8 cellular contexts compared by ENCODE assay signal in the genomic region with DNA sequence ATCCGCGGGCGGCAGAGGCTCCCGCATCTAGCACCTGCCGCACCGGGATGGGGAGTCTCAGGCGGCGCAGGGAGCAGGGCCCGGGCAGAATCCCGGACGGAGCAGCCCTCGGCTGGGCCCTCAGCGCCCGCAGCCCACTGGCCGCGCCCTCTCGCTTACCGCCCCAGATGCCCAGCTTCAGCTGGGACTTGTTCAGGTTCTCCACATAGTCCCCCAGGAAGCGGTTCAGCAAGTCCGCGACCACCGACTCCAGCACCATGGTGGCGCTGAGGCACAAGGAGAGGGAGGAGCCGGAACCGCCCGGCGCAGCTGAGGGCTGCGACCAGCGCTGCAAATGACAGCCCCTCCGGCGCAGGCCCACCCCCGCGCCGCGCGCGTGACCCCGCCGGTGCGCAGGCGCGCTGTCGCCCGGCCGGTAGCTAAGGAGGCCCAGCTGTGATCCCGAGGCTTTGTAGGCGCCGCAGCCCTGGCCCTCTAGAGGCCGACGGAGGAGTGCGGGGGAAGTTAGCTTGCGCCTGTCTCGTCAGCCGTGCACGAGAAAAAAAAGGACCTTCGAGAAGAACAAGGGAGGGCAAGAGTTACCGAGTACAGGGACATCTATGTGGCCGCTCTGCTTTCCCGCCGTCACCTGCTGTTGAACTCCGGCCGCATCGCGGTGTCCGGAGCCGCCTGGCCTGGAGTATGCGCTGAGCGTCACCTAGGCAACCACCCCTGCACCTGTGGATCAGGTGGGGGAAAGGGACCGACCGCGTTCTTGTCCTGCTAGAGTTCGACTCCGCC. TPM values are rescaled to one million over a fixed set of nuclear protein-coding genes. Genes with fewer than 3 reads are reported as not detected.
A peak's percentile ranks its signal among the peaks of the same experiment; 100 is the strongest.
DNase-seq lines count a peak whose midpoint lies in the region; ATAC-seq and TF ChIP-seq lines count a peak whose summit lies in the region.

A gene with protein sequence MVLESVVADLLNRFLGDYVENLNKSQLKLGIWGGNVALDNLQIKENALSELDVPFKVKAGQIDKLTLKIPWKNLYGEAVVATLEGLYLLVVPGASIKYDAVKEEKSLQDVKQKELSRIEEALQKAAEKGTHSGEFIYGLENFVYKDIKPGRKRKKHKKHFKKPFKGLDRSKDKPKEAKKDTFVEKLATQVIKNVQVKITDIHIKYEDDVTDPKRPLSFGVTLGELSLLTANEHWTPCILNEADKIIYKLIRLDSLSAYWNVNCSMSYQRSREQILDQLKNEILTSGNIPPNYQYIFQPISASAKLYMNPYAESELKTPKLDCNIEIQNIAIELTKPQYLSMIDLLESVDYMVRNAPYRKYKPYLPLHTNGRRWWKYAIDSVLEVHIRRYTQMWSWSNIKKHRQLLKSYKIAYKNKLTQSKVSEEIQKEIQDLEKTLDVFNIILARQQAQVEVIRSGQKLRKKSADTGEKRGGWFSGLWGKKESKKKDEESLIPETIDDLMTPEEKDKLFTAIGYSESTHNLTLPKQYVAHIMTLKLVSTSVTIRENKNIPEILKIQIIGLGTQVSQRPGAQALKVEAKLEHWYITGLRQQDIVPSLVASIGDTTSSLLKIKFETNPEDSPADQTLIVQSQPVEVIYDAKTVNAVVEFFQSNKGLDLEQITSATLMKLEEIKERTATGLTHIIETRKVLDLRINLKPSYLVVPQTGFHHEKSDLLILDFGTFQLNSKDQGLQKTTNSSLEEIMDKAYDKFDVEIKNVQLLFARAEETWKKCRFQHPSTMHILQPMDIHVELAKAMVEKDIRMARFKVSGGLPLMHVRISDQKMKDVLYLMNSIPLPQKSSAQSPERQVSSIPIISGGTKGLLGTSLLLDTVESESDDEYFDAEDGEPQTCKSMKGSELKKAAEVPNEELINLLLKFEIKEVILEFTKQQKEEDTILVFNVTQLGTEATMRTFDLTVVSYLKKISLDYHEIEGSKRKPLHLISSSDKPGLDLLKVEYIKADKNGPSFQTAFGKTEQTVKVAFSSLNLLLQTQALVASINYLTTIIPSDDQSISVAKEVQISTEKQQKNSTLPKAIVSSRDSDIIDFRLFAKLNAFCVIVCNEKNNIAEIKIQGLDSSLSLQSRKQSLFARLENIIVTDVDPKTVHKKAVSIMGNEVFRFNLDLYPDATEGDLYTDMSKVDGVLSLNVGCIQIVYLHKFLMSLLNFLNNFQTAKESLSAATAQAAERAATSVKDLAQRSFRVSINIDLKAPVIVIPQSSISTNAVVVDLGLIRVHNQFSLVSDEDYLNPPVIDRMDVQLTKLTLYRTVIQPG (N-terminal part only) (minus strand): TSS at position 332 of the 780 bp plus-strand sequence. CDS start 73 bp downstream, at position 259.

- H3K27ac ChIP-seq in left lung, result peak within 1 kb of the TSS; percentile 97 to 99

- peaks cover 0 to 4% of the 10 kb centered on the region in 2 donors for H3K36me3 ChIP-seq in left lung

- POLR2A ChIA-PET in activated CD4-positive, alpha-beta T cell treated with anti-CD3 and anti-CD28 coated beads, Interleukin-2, amount 10 ng/mL, durations not matched to agents 7 days and 5 days (lab: Charles Lee), result interaction anchor here (0.5 to 0.6 kb wide), 2 partner anchors 11 to 31 kb away, joined by 3 to 4 read pairs; no protein-coding TSS in a partner anchor

- peak; percentile 76 to 90 for TF ChIP-seq CTCF in left lung (IDR thresholded peaks at IDR 0.05)

- H3K9me3 ChIP-seq in left lung, result no peaks in the 10 kb centered on the region

- H3K36me3 Mint-ChIP-seq in activated CD4-positive, alpha-beta T cell treated with anti-CD3 and anti-CD28 coated beads, Interleukin-2, amount 10 ng/mL, durations not matched to agents 7 days and 5 days (ENCODE audit: low read depth), result peaks cover 4% of the 10 kb centered on the region

- peaks cover 38% of the 10 kb centered on the region for H3K4me1 Mint-ChIP-seq in activated CD4-positive, alpha-beta T cell treated with anti-CD3 and anti-CD28 coated beads, Interleukin-2, amount 10 ng/mL, durations not matched to agents 7 days and 5 days

- H3K4me3 Mint-ChIP-seq in activated CD4-positive, alpha-beta T cell treated with anti-CD3 and anti-CD28 coated beads, Interleukin-2, amount 10 ng/mL, durations not matched to agents 7 days and 5 days, result peak within 1 kb of the TSS; percentile 87

- peak within 1 kb of the TSS; percentile 97 to 98 for H3K4me3 ChIP-seq in left lung

- peaks cover 22% of the 10 kb centered on the region for H3K27me3 Mint-ChIP-seq in activated CD4-positive, alpha-beta T cell treated with anti-CD3 and anti-CD28 coated beads, Interleukin-2, amount 10 ng/mL, durations not matched to agents 7 days and 5 days

- intact Hi-C loops in left lung (cut with DNase I), result no loop called here

- no peaks in the 10 kb centered on the region for H3K9me3 Mint-ChIP-seq in activated CD4-positive, alpha-beta T cell treated with anti-CD3 and anti-CD28 coated beads, Interleukin-2, amount 10 ng/mL, durations not matched to agents 7 days and 5 days

- H3K27me3 ChIP-seq in left lung, result peaks cover 0 to 6% of the 10 kb centered on the region in 2 donors

- ATAC-seq in HG03460 (IDR thresholded peaks at IDR 0.05; ENCODE audit: unreplicated experiment) (peak; percentile 85), left lung (peak; percentile 93)

- DNase-seq in C1 segment of cervical spinal cord (lab: John Stamatoyannopoulos, UW), result peak; percentile 39 to 95 (median 90)
- peak; percentile 79 for DNase-seq in GM19240 (ENCODE audit: insufficient read length, low spot score)
- peak; percentile 92 for DNase-seq in NCI-H526 treated with DMSO at 0.1 percent for 48 hours (lab: John Stamatoyannopoulos, UW)
- DNase-seq in activated CD4-positive, alpha-beta T cell treated with anti-CD3 and anti-CD28 coated beads, Interleukin-2, amount 10 ng/mL, durations not matched to agents 7 days and 5 days, result peak; percentile 91
- peak; percentile 64 for DNase-seq in cortex of kidney (lab: John Stamatoyannopoulos, UW)
- DNase-seq in left lung, result peak; percentile 94 to 97
- peak; percentile 84 to 85 for DNase-seq in stimulated activated CD4-positive, alpha-beta T cell treated with anti-CD3 and anti-CD28 coated beads, Interleukin-2, amount 100 ng/mL, for 48 hours

- CTCF ChIA-PET in activated CD4-positive, alpha-beta T cell treated with anti-CD3 and anti-CD28 coated beads, Interleukin-2, amount 10 ng/mL, durations not matched to agents 7 days and 5 days (lab: Charles Lee), result interaction anchor here (0.6 to 4.1 kb wide), 25 partner anchors 8 to 226 kb away, joined by 3 to 19 read pairs (median 4); no protein-coding TSS in a partner anchor

- H3K4me1 ChIP-seq in left lung, result peaks cover 18 to 42% of the 10 kb centered on the region in 2 donors

- peak within 1 kb of the TSS; percentile 97 for H3K27ac Mint-ChIP-seq in activated CD4-positive, alpha-beta T cell treated with anti-CD3 and anti-CD28 coated beads, Interleukin-2, amount 10 ng/mL, durations not matched to agents 7 days and 5 days

RNA-seq across cellular contexts. Expression of the gene that starts here (rescaled TPM):
- total RNA-seq in activated CD4-positive, alpha-beta T cell treated with anti-CD3 and anti-CD28 coated beads, Interleukin-2, amount 10 ng/mL, durations not matched to agents 7 days and 5 days, result 10 to 100 TPM; 80.4 to 88.0 TPM
- 10 to 100 TPM; 83.7 to 96.7 TPM for total RNA-seq in left lung

Comparison
In these comparisons a context has a peak if more than half of its experiments do, and no peak if none do; other contexts are left out.
1. Peak in every context shown above with its lines: DNase-seq, ATAC-seq, H3K4me3 ChIP-seq and H3K27ac ChIP-seq.